ENCODE assay signal across 1 cellular context in the genomic region with DNA sequence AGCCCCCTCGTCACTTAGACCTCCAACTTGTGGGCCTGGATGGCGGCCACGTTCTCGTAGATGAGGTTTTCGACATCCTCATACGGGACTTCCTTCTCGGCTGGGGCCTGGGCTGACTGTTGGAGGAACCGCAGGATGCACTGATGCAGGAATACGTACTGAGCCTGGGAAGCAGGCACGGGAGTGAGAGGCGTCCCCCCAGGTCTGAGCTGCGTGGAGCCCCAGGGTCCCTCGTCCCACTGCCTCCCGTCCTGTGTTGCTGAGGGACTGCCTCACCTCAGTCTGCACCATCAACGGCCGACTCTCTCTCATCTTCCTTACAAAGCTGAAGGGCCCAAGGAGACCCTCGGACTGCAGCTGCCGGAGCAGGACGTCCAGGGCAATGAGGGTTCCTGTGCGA.
TF ChIP-seq lines count a peak whose summit lies in the region.

No MANE protein-coding gene starts in this region.

TF ChIP-seq in K562, 482 proteins besides CTCF, POLR2A, EP300 and RAD21:
- TF ChIP-seq, protein P1, sequence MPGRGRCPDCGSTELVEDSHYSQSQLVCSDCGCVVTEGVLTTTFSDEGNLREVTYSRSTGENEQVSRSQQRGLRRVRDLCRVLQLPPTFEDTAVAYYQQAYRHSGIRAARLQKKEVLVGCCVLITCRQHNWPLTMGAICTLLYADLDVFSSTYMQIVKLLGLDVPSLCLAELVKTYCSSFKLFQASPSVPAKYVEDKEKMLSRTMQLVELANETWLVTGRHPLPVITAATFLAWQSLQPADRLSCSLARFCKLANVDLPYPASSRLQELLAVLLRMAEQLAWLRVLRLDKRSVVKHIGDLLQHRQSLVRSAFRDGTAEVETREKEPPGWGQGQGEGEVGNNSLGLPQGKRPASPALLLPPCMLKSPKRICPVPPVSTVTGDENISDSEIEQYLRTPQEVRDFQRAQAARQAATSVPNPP (IDR thresholded peaks at IDR 0.05; ENCODE audit: borderline replicate concordance, insufficient read depth, insufficient read length) = no peak
- peak; percentile 50 for TF ChIP-seq POLR2G (IDR thresholded peaks at IDR 0.05; ENCODE audit: low read depth, low read length)
